Comparison of ENCODE assay signal across 10 cellular contexts in genomic region chr15:63050737-63051700, GRCh38. TPM values are rescaled to one million over a fixed set of nuclear protein-coding genes. Genes with fewer than 3 reads are reported as not detected.
DNase-seq lines count a peak whose midpoint lies in the region; ATAC-seq, FAIRE-seq and TF ChIP-seq lines count a peak whose summit lies in the region.
"Had no signal": no experiment of that assay in that cellular context is flagged by ENCODE, and none has a peak within 500 bp of the region (broad histone marks: within the 10 kb centered on the region; RNA-seq: fewer than 3 reads in every experiment).

No MANE protein-coding gene starts in this region.

- peak; percentile 39 for DNase-seq in GM03348 (ENCODE audit: low spot score)
- DNase-seq in OCI-M1 (lab: John Stamatoyannopoulos, UW) = peak; percentile 96
- no peak for DNase-seq in esophagus squamous epithelium (lab: John Stamatoyannopoulos, UW)
- peak; percentile 76 for DNase-seq in renal cortical epithelial cell (ENCODE audit: low read depth)
- no peak for DNase-seq in T-helper 2 cell
- DNase-seq in H54 (ENCODE audit: insufficient read length, low spot score) = no peak
- DNase-seq: effector memory CD4-positive, alpha-beta T cell; NCI-H524 treated with DMSO at 0.1 percent for 48 hours had no signal

- H3K36me3 ChIP-seq in esophagus squamous epithelium = no peaks in the 10 kb centered on the region

- peak overlapping the region in 1 of 4 donors; percentile 82 for H3K4me3 ChIP-seq in esophagus squamous epithelium

- no peak for FAIRE-seq in H54 (lab: Jason Lieb, UNC)

- peaks cover 0 to 19% (median 0%) of the 10 kb centered on the region in 4 donors for H3K27me3 ChIP-seq in esophagus squamous epithelium

- TF ChIP-seq POLR2A in esophagus squamous epithelium (IDR thresholded peaks at IDR 0.05) = no peak
- TF ChIP-seq POLR2A in H54 (IDR thresholded peaks at IDR 0.05; ENCODE audit: low read depth, low read length) = no peak

- no peak for TF ChIP-seq CTCF in esophagus squamous epithelium (IDR thresholded peaks at IDR 0.05)

- ATAC-seq in GM18858 (IDR thresholded peaks at IDR 0.05; ENCODE audit: unreplicated experiment) (no peak), HG02798 (IDR thresholded peaks at IDR 0.05; ENCODE audit: poor library complexity, unreplicated experiment) (no peak)

- intact Hi-C loops in esophagus squamous epithelium (cut with DNase I) = no loop called here

- H3K9me3 ChIP-seq in esophagus squamous epithelium = no peaks in the 10 kb centered on the region

- H3K4me1 ChIP-seq in esophagus squamous epithelium = peaks cover 0 to 83% (median 25%) of the 10 kb centered on the region in 3 donors

- WGBS in esophagus squamous epithelium, 2 donors = 56 to 84% methylated on average over 5 of the region's 5 CpGs

- peak overlapping the region; percentile 32 to 92 (median 86) for H3K27ac ChIP-seq in esophagus squamous epithelium

RNA-seq across cellular contexts. Expression of gene TPM1, which starts 8.5 kb away (rescaled TPM):
- 100 to 1,000 TPM in 2 of 4 donors, 10 to 100 TPM in 2; 44.3 to 680 (median 138) TPM for total RNA-seq in esophagus squamous epithelium
- 1,733 and 1,925 TPM in 2 replicates for total RNA-seq in renal cortical epithelial cell

Comparison
In these comparisons a context has a peak if more than half of its experiments do, and no peak if none do; other contexts are left out.
1. DNase-seq: peak in GM03348 (single experiment), OCI-M1 (single experiment) and renal cortical epithelial cell (single experiment); none in esophagus squamous epithelium (single experiment), T-helper 2 cell (0 of 5) and H54 (single experiment).